8 cellular contexts compared by ENCODE assay signal in genomic region chr13:61954092-61954491, GRCh38.
A peak's percentile ranks its signal among the peaks of the same experiment; 100 is the strongest.
DNase-seq lines count a peak whose midpoint lies in the region; ATAC-seq, FAIRE-seq and TF ChIP-seq lines count a peak whose summit lies in the region.

No MANE protein-coding gene starts in this region.

- FAIRE-seq in urothelium cell line (lab: Jason Lieb, UNC), result no peak

- peak; percentile 47 for TF ChIP-seq CTCF in left ventricle myocardium inferior (IDR thresholded peaks at IDR 0.05; ENCODE audit: borderline replicate concordance)

- no peaks in the 10 kb centered on the region for H3K36me3 ChIP-seq in left ventricle myocardium inferior

- no peaks in the 10 kb centered on the region for H3K4me1 ChIP-seq in left ventricle myocardium inferior
- H3K4me1 ChIP-seq in right cardiac atrium (ENCODE audit: control insufficient read depth, insufficient read depth, low read length), result no peaks in the 10 kb centered on the region

- no peak for ATAC-seq in right cardiac atrium
- no peak for ATAC-seq in HG03039 (IDR thresholded peaks at IDR 0.05; ENCODE audit: unreplicated experiment)
- no peak for ATAC-seq in GM18870 (IDR thresholded peaks at IDR 0.05; ENCODE audit: unreplicated experiment)
- no peak for ATAC-seq in GM18861 (IDR thresholded peaks at IDR 0.05; ENCODE audit: unreplicated experiment)

- no peak overlapping the region for H3K27ac ChIP-seq in left ventricle myocardium inferior (replicated peaks)
- no peak overlapping the region for H3K27ac ChIP-seq in right cardiac atrium (ENCODE audit: low read length)

- no peaks in the 10 kb centered on the region for H3K9me3 ChIP-seq in left ventricle myocardium inferior (replicated peaks)
- no peaks in the 10 kb centered on the region for H3K9me3 ChIP-seq in right cardiac atrium (ENCODE audit: control insufficient read depth, low read length)

- intact Hi-C loops in left ventricle myocardium inferior (cut with micrococcal nuclease) (no loop called here), right cardiac atrium (cut with DNase I) (no loop called here)

- no peaks in the 10 kb centered on the region for H3K27me3 ChIP-seq in left ventricle myocardium inferior (ENCODE audit: low read depth)
- no peaks in the 10 kb centered on the region for H3K27me3 ChIP-seq in right cardiac atrium (ENCODE audit: control insufficient read depth, insufficient read depth)

- DNase-seq in left ventricle myocardium inferior (no peak), right cardiac atrium (no peak), OCI-M1 (lab: John Stamatoyannopoulos, UW) (peak; percentile 78), fibroblast of the conjunctiva (ENCODE audit: low read depth) (peak; percentile 3), urothelium cell line (ENCODE audit: low spot score) (peak; percentile 4)

- H3K4me3 ChIP-seq in left ventricle myocardium inferior (no peak overlapping the region), right cardiac atrium (ENCODE audit: low read length) (no peak overlapping the region)

- WGBS in right cardiac atrium, result 6% methylated on average over 3 of the region's 3 CpGs

Comparison
In these comparisons a context has a peak if more than half of its experiments do, and no peak if none do; other contexts are left out.
1. DNase-seq: peak in OCI-M1 (single experiment), fibroblast of the conjunctiva (single experiment) and urothelium cell line (single experiment); none in left ventricle myocardium inferior (single experiment) and right cardiac atrium (0 of 3).